In the genomic region with DNA sequence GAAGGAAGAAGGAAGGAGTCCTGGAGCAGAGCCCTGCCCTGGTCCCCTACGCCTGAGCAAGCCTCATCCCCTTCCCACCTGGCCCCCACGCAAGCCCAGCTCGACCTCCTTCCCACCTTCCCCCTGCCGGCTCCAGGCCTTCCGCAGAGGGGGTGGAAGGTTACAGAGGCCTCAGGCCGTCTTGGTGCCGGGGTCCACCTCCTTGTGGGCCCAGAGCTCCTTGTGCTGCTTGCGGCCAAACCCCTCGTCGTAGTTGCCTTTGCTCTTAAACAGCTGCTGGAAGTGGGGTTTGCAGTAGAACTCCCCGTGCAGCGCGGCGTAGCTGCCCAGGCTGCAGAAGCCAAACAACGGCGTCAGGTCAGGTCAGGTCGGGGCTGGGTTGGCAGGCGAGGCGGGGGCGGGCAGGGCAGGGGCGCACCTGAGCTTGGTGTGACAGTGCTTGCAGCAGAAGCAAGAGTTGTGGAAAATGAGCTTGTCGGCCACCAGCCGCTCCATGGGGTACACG, we compare ENCODE assay signal across 8 cellular contexts. TPM values are rescaled to one million over a fixed set of nuclear protein-coding genes. Genes with fewer than 3 reads are reported as not detected.
DNase-seq lines count a peak whose midpoint lies in the region; FAIRE-seq and TF ChIP-seq lines count a peak whose summit lies in the region.

No MANE protein-coding gene starts in this region.

- H3K27me3 ChIP-seq in H1 (replicated peaks in 1 of 4; ENCODE audit: control insufficient read depth in 3 of 4, extremely low read depth in 1 of 4, insufficient read depth in 3 of 4, low read length in 3 of 4) = peaks cover 0 to 5% (median 0%) of the 10 kb centered on the region in 4 experiments; a peak in 3 of 7 replicates
- H3K27me3 ChIP-seq in trophoblast cell (ENCODE audit: insufficient read depth, low read length) = no peaks in the 10 kb centered on the region

- H2BK20ac ChIP-seq in H1 (ENCODE audit: low read length) = no peak overlapping the region

- no peaks in the 10 kb centered on the region for H3K9me3 ChIP-seq in H1 (ENCODE audit: insufficient read depth in 2 of 2, low read depth in 1 of 2, low read length in 1 of 2)
- no peaks in the 10 kb centered on the region for H3K9me3 ChIP-seq in trophoblast cell (ENCODE audit: insufficient read depth, low read depth, low read length)

- H2BK5ac ChIP-seq in H1 (ENCODE audit: low read depth, low read length) = peak overlapping the region; percentile 85; the same call in 1 of the 2 replicates
- H2BK5ac ChIP-seq in trophoblast cell (ENCODE audit: low read depth, low read length, poor library complexity) = no peak overlapping the region

- peak overlapping the region; percentile 98 for H3K4me3 Mint-ChIP-seq in T-helper 1 cell treated with Interleukin-12 subunit alpha and Interleukin-12 subunit beta and Interleukin-4 antibody, amounts not matched to agents 30 μg/mL and 1 μg/mL, for 36 hours

- H3K9ac ChIP-seq in H1 (replicated peaks in 1 of 4; ENCODE audit: extremely low read depth in 1 of 4, low read depth in 3 of 4, low read length in 3 of 4) (no peak overlapping the region), trophoblast cell (ENCODE audit: low read length) (no peak overlapping the region)

- H4K12ac ChIP-seq in trophoblast cell (ENCODE audit: low read depth, low read length) = no peak overlapping the region

- H3K27ac ChIP-seq in H1 (ENCODE audit: low read depth, low read length) = no peak overlapping the region
- no peak overlapping the region for H3K27ac ChIP-seq in trophoblast cell (ENCODE audit: low read depth, low read length)

- H3K79me2 ChIP-seq in H1 (ENCODE audit: control insufficient read depth in 1 of 2, insufficient read depth in 2 of 2, low read length in 2 of 2) (no peaks in the 10 kb centered on the region; a peak in 1 of 4 replicates), trophoblast cell (ENCODE audit: control insufficient read depth, insufficient read depth, low read length, poor library complexity) (peaks cover 4% of the 10 kb centered on the region)

- H3K9me3 Mint-ChIP-seq in T-helper 1 cell treated with Interleukin-12 subunit alpha and Interleukin-12 subunit beta and Interleukin-4 antibody, amounts not matched to agents 30 μg/mL and 1 μg/mL, for 36 hours = no peaks in the 10 kb centered on the region

- FAIRE-seq in H1 (lab: Jason Lieb, UNC) = no peak

- H3K14ac ChIP-seq in H1 (ENCODE audit: insufficient read length) (no peak overlapping the region), trophoblast cell (ENCODE audit: low read length) (no peak overlapping the region)

- 68% methylated on average over 20 of the region's 24 CpGs; no CpG with 5 or more reads in 1 of the 2 experiments for WGBS in H1 (ENCODE audit: extremely low coverage in 1 of 2, insufficient coverage in 1 of 2, insufficient read length in 1 of 2, insufficient replicate concordance in 2 of 2, low coverage in 1 of 2, low lambda C conversion rate in 2 of 2, missing lambda C conversion rate in 1 of 2), 2 experiments
- WGBS in trophoblast cell (ENCODE audit: extremely low coverage, insufficient coverage, insufficient read length) = no CpG with 5 or more reads among the region's 24 CpGs

- no peaks in the 10 kb centered on the region for H3K27me3 Mint-ChIP-seq in T-helper 1 cell treated with Interleukin-12 subunit alpha and Interleukin-12 subunit beta and Interleukin-4 antibody, amounts not matched to agents 30 μg/mL and 1 μg/mL, for 36 hours (ENCODE audit: low read depth)

- peak overlapping the region; percentile 31 for H4K91ac ChIP-seq in H1 (replicated peaks; ENCODE audit: insufficient read length, low read length)
- no peak overlapping the region for H4K91ac ChIP-seq in trophoblast cell (ENCODE audit: low read depth, low read length)

- H3K23me2 ChIP-seq in H1 (ENCODE audit: low read depth, low read length) = peaks cover 16% of the 10 kb centered on the region; the same call in 1 of the 2 replicates

- no peak overlapping the region for H3K56ac ChIP-seq in H1 (replicated peaks; ENCODE audit: insufficient read length, low read depth, low read length)

- H3K23ac ChIP-seq in H1 (ENCODE audit: insufficient read length) (no peak overlapping the region), trophoblast cell (ENCODE audit: low read length) (no peak overlapping the region)

- no peak overlapping the region for H3K4ac ChIP-seq in H1 (replicated peaks; ENCODE audit: insufficient read length, low read depth, low read length)
- H3K4ac ChIP-seq in trophoblast cell (ENCODE audit: low read depth, low read length) = peak overlapping the region; percentile 1

- peaks cover 56% of the 10 kb centered on the region for H3K36me3 Mint-ChIP-seq in T-helper 1 cell treated with Interleukin-12 subunit alpha and Interleukin-12 subunit beta and Interleukin-4 antibody, amounts not matched to agents 30 μg/mL and 1 μg/mL, for 36 hours (ENCODE audit: low read depth)

- peak overlapping the region; percentile 76 to 84 for H3K4me2 ChIP-seq in H1 (ENCODE audit: insufficient read depth in 1 of 2, low read depth in 2 of 2, low read length in 2 of 2)
- peak overlapping the region; percentile 78 for H3K4me2 ChIP-seq in trophoblast cell (ENCODE audit: low read length)

- H2AK5ac ChIP-seq in H1 (ENCODE audit: low read depth, low read length) = no peak overlapping the region; the same call in 1 of the 2 replicates
- no peak overlapping the region for H2AK5ac ChIP-seq in trophoblast cell (ENCODE audit: low read length)

- H4K8ac ChIP-seq in H1 (ENCODE audit: extremely low read depth, insufficient read depth, low read length) = peak overlapping the region; percentile 54; the same call in 1 of the 2 replicates
- no peak overlapping the region for H4K8ac ChIP-seq in trophoblast cell (ENCODE audit: low read depth, low read length)

- no peaks in the 10 kb centered on the region for H3K79me1 ChIP-seq in H1 (ENCODE audit: low read depth, low read length)
- H3K79me1 ChIP-seq in trophoblast cell (ENCODE audit: low read length) = peaks cover 6% of the 10 kb centered on the region

- no peak for TF ChIP-seq CTCF in H1 (IDR thresholded peaks at IDR 0.05; ENCODE audit: control extremely low read depth in 1 of 3, insufficient read depth in 1 of 3, low read depth in 1 of 3, low read length in 3 of 3)

- H2BK12ac ChIP-seq in H1 (ENCODE audit: low read depth, low read length) (peak overlapping the region; percentile 84; the same call in 1 of the 2 replicates), trophoblast cell (ENCODE audit: low read length) (no peak overlapping the region)

- peak overlapping the region; percentile 88 for H3K4me3 ChIP-seq in GM08714 (ENCODE audit: low read length)
- H3K4me3 ChIP-seq in H1 (ENCODE audit: extremely low read depth in 1 of 4, insufficient read depth in 2 of 4, low read depth in 3 of 4, low read length in 4 of 4) = peak overlapping the region; percentile 57 to 83 (median 64)
- H3K4me3 ChIP-seq in trophoblast cell (ENCODE audit: low read depth, low read length) = peak overlapping the region; percentile 78

- H3K4me1 ChIP-seq in H1 (replicated peaks in 1 of 4; ENCODE audit: control insufficient read depth in 3 of 4, insufficient read depth in 4 of 4, low read length in 3 of 4) (peaks cover 3 to 25% (median 18%) of the 10 kb centered on the region in 4 experiments; a peak in 6 of 7 replicates), trophoblast cell (ENCODE audit: control insufficient read depth in 1 of 2, insufficient read depth in 2 of 2, low read length in 2 of 2) (peaks cover 9 to 16% of the 10 kb centered on the region in 2 experiments)

- 0 out of 2 replicates have a peak overlapping the region, but pooled peaks have one; percentile 15 for H3K18ac ChIP-seq in H1 (ENCODE audit: extremely low read depth, low read length)
- no peak overlapping the region for H3K18ac ChIP-seq in trophoblast cell (ENCODE audit: low read length)

- TF ChIP-seq RAD21 in H1 (IDR thresholded peaks at IDR 0.05 in 1 of 2, conservative IDR thresholded peaks at IDR 0.05 in 1 of 2; ENCODE audit: low read depth in 2 of 2, low read length in 2 of 2) = no peak

- H3K4me1 Mint-ChIP-seq in T-helper 1 cell treated with Interleukin-12 subunit alpha and Interleukin-12 subunit beta and Interleukin-4 antibody, amounts not matched to agents 30 μg/mL and 1 μg/mL, for 36 hours (ENCODE audit: low read depth) = peaks cover 52% of the 10 kb centered on the region

- CTCF ChIA-PET in H1 (lab: Charles Lee; ENCODE audit: partially characterized antibody) = interaction anchor here (0.5 to 7.3 kb wide), 25 partner anchors 9 to 802 kb away, joined by 3 to 65 read pairs (median 4); a partner anchor contains a TSS

- POLR2A ChIA-PET in H1 (lab: Charles Lee; ENCODE audit: partially characterized antibody) = interaction anchor here (0.8 to 3.2 kb wide), 11 partner anchors 9 to 287 kb away, joined by 3 to 21 read pairs (median 3); a partner anchor contains a TSS

- no peak overlapping the region for H4K5ac ChIP-seq in H1 (ENCODE audit: insufficient read length, low read depth, low read length)

- no peak for TF ChIP-seq POLR2A in H1 (IDR thresholded peaks at IDR 0.05; ENCODE audit: control extremely low read depth in 1 of 2, low read depth in 2 of 2, low read length in 2 of 2)

- H2BK15ac ChIP-seq in H1 (ENCODE audit: low read length) = peak overlapping the region; percentile 31; the same call in 1 of the 2 replicates

- no peak overlapping the region for H2AFZ ChIP-seq in H1 (ENCODE audit: low read length)
- H2AFZ ChIP-seq in trophoblast cell (ENCODE audit: insufficient read depth, low read length, poor library complexity) = no peak overlapping the region

- DNase-seq in H1 (ENCODE audit: low read depth in 1 of 2, low spot score in 2 of 2) (peak in 1 of 2 experiments; percentile 57), trophoblast cell (no peak), NCI-H2171 (lab: John Stamatoyannopoulos, UW) (no peak), pons (ENCODE audit: low spot score) (no peak), NCI-H2227 (lab: John Stamatoyannopoulos, UW; ENCODE audit: unreplicated experiment) (no peak), NCI-H1436 (lab: John Stamatoyannopoulos, UW) (no peak)

- H4K20me1 ChIP-seq in H1 (replicated peaks in 1 of 2; ENCODE audit: control insufficient read depth in 1 of 2, insufficient read depth in 2 of 2, low read length in 2 of 2) = peaks cover 6 to 8% of the 10 kb centered on the region in 2 experiments

- H3K27ac Mint-ChIP-seq in T-helper 1 cell treated with Interleukin-12 subunit alpha and Interleukin-12 subunit beta and Interleukin-4 antibody, amounts not matched to agents 30 μg/mL and 1 μg/mL, for 36 hours = peak overlapping the region; percentile 98

- no peak overlapping the region for H2BK120ac ChIP-seq in H1 (replicated peaks; ENCODE audit: low read depth, low read length)
- no peak overlapping the region for H2BK120ac ChIP-seq in trophoblast cell (ENCODE audit: insufficient read depth, low read length, poor library complexity)

- H3K36me3 ChIP-seq in H1 (ENCODE audit: control insufficient read depth in 2 of 4, insufficient read depth in 4 of 4, low read length in 3 of 4) = peaks cover 0 to 12% (median 0%) of the 10 kb centered on the region in 4 experiments; a peak in 1 of 8 replicates
- peaks cover 11 to 21% of the 10 kb centered on the region in 2 experiments for H3K36me3 ChIP-seq in trophoblast cell (ENCODE audit: control insufficient read depth in 1 of 2, insufficient read depth in 2 of 2, low read length in 2 of 2)

- no peak for TF ChIP-seq EP300 in H1 (IDR thresholded peaks at IDR 0.05; ENCODE audit: borderline replicate concordance in 1 of 2, low read depth in 2 of 2, low read length in 2 of 2)

RNA-seq across cellular contexts. Expression of a gene that starts 1.5 kb away (rescaled TPM):
- total RNA-seq in H1 (2021; fragmentation: NEBNext Ultra II Directional; extraction: Animal tissue kit (Norgen Biotek cat#: 25700)) = 77.2 and 78.6 TPM in 2 replicates
- polyA plus RNA-seq in H1 (2011; rRNA removed) = 72.0 and 92.0 TPM in 2 replicates
- polyA plus RNA-seq in H1 (2011; cell fraction: cytosol; rRNA removed) = 73.5 TPM
- polyA plus RNA-seq in H1 (2011; cell fraction: nucleus; rRNA removed) = 230 TPM
- polyA plus RNA-seq in H1 (2012, experiment 1 of 2) = 65.0 to 90.9 TPM (median 81.9 TPM) in 4 replicates
- 60.6 TPM for polyA plus RNA-seq in H1 (2012, experiment 2 of 2)
- 44.6 TPM for polyA plus RNA-seq in H1 (2013, experiment 1 of 2)
- polyA plus RNA-seq in H1 (2013, experiment 2 of 2) = 44.8 TPM
- polyA minus RNA-seq in H1 (2011; rRNA and poly(A)+ RNA removed) = 13.1 and 16.4 TPM in 2 replicates
- polyA minus RNA-seq in H1 (2011; cell fraction: cytosol; rRNA and poly(A)+ RNA removed) = 36.4 TPM
- polyA minus RNA-seq in H1 (2011; cell fraction: nucleus; rRNA and poly(A)+ RNA removed) = 51.4 TPM
- polyA plus RNA-seq in trophoblast cell (2013) = 25.4 TPM in 2 replicates

RNA-seq across cellular contexts. Expression of a gene that starts 43.2 kb away (rescaled TPM):
- total RNA-seq in H1 (2021; fragmentation: NEBNext Ultra II Directional; extraction: Animal tissue kit (Norgen Biotek cat#: 25700)) = 27.8 and 35.6 TPM in 2 replicates
- 43.3 and 48.7 TPM in 2 replicates for polyA plus RNA-seq in H1 (2011; rRNA removed)
- 33.3 TPM for polyA plus RNA-seq in H1 (2011; cell fraction: cytosol; rRNA removed)
- 59.6 TPM for polyA plus RNA-seq in H1 (2011; cell fraction: nucleus; rRNA removed)
- 33.8 to 42.4 TPM (median 38.8 TPM) in 4 replicates for polyA plus RNA-seq in H1 (2012, experiment 1 of 2)
- polyA plus RNA-seq in H1 (2012, experiment 2 of 2) = 22.4 TPM
- polyA plus RNA-seq in H1 (2013, experiment 1 of 2) = 21.6 TPM
- polyA plus RNA-seq in H1 (2013, experiment 2 of 2) = 20.1 TPM
- 31.8 and 55.9 TPM in 2 replicates for polyA minus RNA-seq in H1 (2011; rRNA and poly(A)+ RNA removed)
- 14.4 TPM for polyA minus RNA-seq in H1 (2011; cell fraction: cytosol; rRNA and poly(A)+ RNA removed)
- polyA minus RNA-seq in H1 (2011; cell fraction: nucleus; rRNA and poly(A)+ RNA removed) = 33.4 TPM
- polyA plus RNA-seq in trophoblast cell (2013) = 13.0 and 13.1 TPM in 2 replicates
